In genomic region chr9:90099262-90099982, GRCh38 we compare ENCODE assay signal across 8 cellular contexts.
DNase-seq lines count a peak whose midpoint lies in the region; ATAC-seq and TF ChIP-seq lines count a peak whose summit lies in the region.

No MANE protein-coding gene starts in this region.

- no peak overlapping the region for H3K4me3 ChIP-seq in Loucy (ENCODE audit: low read length, poor library complexity, severe bottlenecking)

- H3F3A ChIP-seq in Loucy (ENCODE audit: low read depth), result no peaks in the 10 kb centered on the region

- peaks cover 6% of the 10 kb centered on the region for H3K27me3 Mint-ChIP-seq in activated T-helper 17 cell treated with anti-CD3 and anti-CD28 coated beads, Interleukin-2, amount 50 U/mL, for 72 hours
- H3K27me3 Mint-ChIP-seq in activated T-helper 2 cell treated with anti-CD3 and anti-CD28 coated beads, Interferon-gamma antibody, Interleukin-2, Interleukin-4, amounts not matched to agents 10 μg/mL and 5 μg/mL and 100 μg/mL, durations not matched to agents 14 hours and 24 hours and 36 hours (ENCODE audit: low read depth), result peaks cover 8% of the 10 kb centered on the region
- H3K27me3 Mint-ChIP-seq in naive thymus-derived CD8-positive, alpha-beta T cell, result peaks cover 0 to 20% (median 10%) of the 10 kb centered on the region in 5 donors

- intact Hi-C loops in left colon (cut with DNase I, micrococcal nuclease), result no loop called here
- intact Hi-C loops in activated T-helper 2 cell treated with anti-CD3 and anti-CD28 coated beads, Interferon-gamma antibody, Interleukin-2, Interleukin-4, amounts not matched to agents 10 μg/mL and 5 μg/mL and 100 μg/mL, durations not matched to agents 14 hours and 24 hours and 36 hours (cut with micrococcal nuclease), result no loop called here

- H3K4me1 ChIP-seq in Loucy (ENCODE audit: insufficient read depth, low read length, poor library complexity, severe bottlenecking), result no peaks in the 10 kb centered on the region

- H3K27me3 ChIP-seq in Loucy (ENCODE audit: insufficient read depth, low read length, poor library complexity, severe bottlenecking), result no peaks in the 10 kb centered on the region

- H3K4me1 Mint-ChIP-seq in activated T-helper 17 cell treated with anti-CD3 and anti-CD28 coated beads, Interleukin-2, amount 50 U/mL, for 72 hours, result no peaks in the 10 kb centered on the region
- peaks cover 11% of the 10 kb centered on the region for H3K4me1 Mint-ChIP-seq in activated T-helper 2 cell treated with anti-CD3 and anti-CD28 coated beads, Interferon-gamma antibody, Interleukin-2, Interleukin-4, amounts not matched to agents 10 μg/mL and 5 μg/mL and 100 μg/mL, durations not matched to agents 14 hours and 24 hours and 36 hours (ENCODE audit: low read depth)
- peaks cover 0 to 9% (median 6%) of the 10 kb centered on the region in 4 donors for H3K4me1 Mint-ChIP-seq in naive thymus-derived CD8-positive, alpha-beta T cell

- H3K4me3 Mint-ChIP-seq in activated T-helper 17 cell treated with anti-CD3 and anti-CD28 coated beads, Interleukin-2, amount 50 U/mL, for 72 hours, result no peak overlapping the region
- H3K4me3 Mint-ChIP-seq in activated T-helper 2 cell treated with anti-CD3 and anti-CD28 coated beads, Interferon-gamma antibody, Interleukin-2, Interleukin-4, amounts not matched to agents 10 μg/mL and 5 μg/mL and 100 μg/mL, durations not matched to agents 14 hours and 24 hours and 36 hours (ENCODE audit: low read depth), result no peak overlapping the region
- no peak overlapping the region for H3K4me3 Mint-ChIP-seq in naive thymus-derived CD8-positive, alpha-beta T cell

- no peaks in the 10 kb centered on the region for H4K20me1 ChIP-seq in Loucy (ENCODE audit: insufficient read depth, low read length, poor library complexity, severe bottlenecking)

- peak; percentile 6 for DNase-seq in Caki2 (ENCODE audit: low read depth)
- DNase-seq in left colon, result no peak
- DNase-seq in activated T-helper 2 cell treated with anti-CD3 and anti-CD28 coated beads, Interferon-gamma antibody, Interleukin-2, Interleukin-4, amounts not matched to agents 10 μg/mL and 5 μg/mL and 100 μg/mL, durations not matched to agents 14 hours and 24 hours and 36 hours (ENCODE audit: low spot score), result no peak
- DNase-seq in naive thymus-derived CD8-positive, alpha-beta T cell, result no peak
- no peak for DNase-seq in GM03348 (ENCODE audit: low spot score)

- TF ChIP-seq CTCF in Loucy (conservative IDR thresholded peaks at IDR 0.05; ENCODE audit: low read length), result peak; percentile 61

- no peaks in the 10 kb centered on the region for H3K79me2 ChIP-seq in Loucy (ENCODE audit: insufficient read depth, low read length)

- H3K36me3 ChIP-seq in Loucy (ENCODE audit: insufficient read depth, low read length), result no peaks in the 10 kb centered on the region

- H2AFZ ChIP-seq in Loucy (ENCODE audit: low read length), result no peak overlapping the region

- no peak overlapping the region for H3K9ac ChIP-seq in Loucy (ENCODE audit: low read depth, low read length, poor library complexity, severe bottlenecking)

- no peaks in the 10 kb centered on the region for H3K36me3 Mint-ChIP-seq in activated T-helper 17 cell treated with anti-CD3 and anti-CD28 coated beads, Interleukin-2, amount 50 U/mL, for 72 hours (ENCODE audit: low read depth)
- no peaks in the 10 kb centered on the region for H3K36me3 Mint-ChIP-seq in activated T-helper 2 cell treated with anti-CD3 and anti-CD28 coated beads, Interferon-gamma antibody, Interleukin-2, Interleukin-4, amounts not matched to agents 10 μg/mL and 5 μg/mL and 100 μg/mL, durations not matched to agents 14 hours and 24 hours and 36 hours (ENCODE audit: low read depth)
- H3K36me3 Mint-ChIP-seq in naive thymus-derived CD8-positive, alpha-beta T cell, result no peaks in the 10 kb centered on the region

- no peaks in the 10 kb centered on the region for H3K9me2 ChIP-seq in Loucy (replicated peaks; ENCODE audit: low read depth, low read length)

- H3K9me3 Mint-ChIP-seq in activated T-helper 17 cell treated with anti-CD3 and anti-CD28 coated beads, Interleukin-2, amount 50 U/mL, for 72 hours, result no peaks in the 10 kb centered on the region
- no peaks in the 10 kb centered on the region for H3K9me3 Mint-ChIP-seq in activated T-helper 2 cell treated with anti-CD3 and anti-CD28 coated beads, Interferon-gamma antibody, Interleukin-2, Interleukin-4, amounts not matched to agents 10 μg/mL and 5 μg/mL and 100 μg/mL, durations not matched to agents 14 hours and 24 hours and 36 hours
- no peaks in the 10 kb centered on the region for H3K9me3 Mint-ChIP-seq in naive thymus-derived CD8-positive, alpha-beta T cell

- H3K9me3 ChIP-seq in Loucy (ENCODE audit: insufficient read depth, low read depth, low read length), result no peaks in the 10 kb centered on the region

- ATAC-seq in activated T-helper 17 cell treated with anti-CD3 and anti-CD28 coated beads, Interleukin-2, amount 50 U/mL, for 72 hours (replicated peaks), result peak; percentile 27
- peak; percentile 49 for ATAC-seq in left colon
- no peak for ATAC-seq in naive thymus-derived CD8-positive, alpha-beta T cell
- no peak for ATAC-seq in GM19324 (IDR thresholded peaks at IDR 0.05; ENCODE audit: low FRiP score, unreplicated experiment)

- no peak overlapping the region for H3K27ac Mint-ChIP-seq in activated T-helper 17 cell treated with anti-CD3 and anti-CD28 coated beads, Interleukin-2, amount 50 U/mL, for 72 hours
- H3K27ac Mint-ChIP-seq in activated T-helper 2 cell treated with anti-CD3 and anti-CD28 coated beads, Interferon-gamma antibody, Interleukin-2, Interleukin-4, amounts not matched to agents 10 μg/mL and 5 μg/mL and 100 μg/mL, durations not matched to agents 14 hours and 24 hours and 36 hours, result no peak overlapping the region
- no peak overlapping the region for H3K27ac Mint-ChIP-seq in naive thymus-derived CD8-positive, alpha-beta T cell

- POLR2A ChIA-PET in naive thymus-derived CD8-positive, alpha-beta T cell (lab: Charles Lee), result interaction anchor here (0.6 kb wide), 1 partner anchor 1757 kb away, joined by 3 read pairs; no protein-coding TSS in a partner anchor

- in situ Hi-C loops in Caki2 (cut with HindIII; ENCODE audit: low pct_unique_long_range_greater_than_20kb, low sequenced_read_pairs), result no loop called here

- no peak overlapping the region for H3K4me2 ChIP-seq in Loucy (ENCODE audit: low read depth, low read length, poor library complexity, severe bottlenecking)

Comparison
In these comparisons a context has a peak if more than half of its experiments do, and no peak if none do; other contexts are left out.
1. ATAC-seq: peak in activated T-helper 17 cell treated with anti-CD3 and anti-CD28 coated beads, Interleukin-2, amount 50 U/mL, for 72 hours (single experiment) and left colon (single experiment); none in naive thymus-derived CD8-positive, alpha-beta T cell (0 of 2) and GM19324 (single experiment).